ENCODE assay signal across 31 cellular contexts in the genomic region with DNA sequence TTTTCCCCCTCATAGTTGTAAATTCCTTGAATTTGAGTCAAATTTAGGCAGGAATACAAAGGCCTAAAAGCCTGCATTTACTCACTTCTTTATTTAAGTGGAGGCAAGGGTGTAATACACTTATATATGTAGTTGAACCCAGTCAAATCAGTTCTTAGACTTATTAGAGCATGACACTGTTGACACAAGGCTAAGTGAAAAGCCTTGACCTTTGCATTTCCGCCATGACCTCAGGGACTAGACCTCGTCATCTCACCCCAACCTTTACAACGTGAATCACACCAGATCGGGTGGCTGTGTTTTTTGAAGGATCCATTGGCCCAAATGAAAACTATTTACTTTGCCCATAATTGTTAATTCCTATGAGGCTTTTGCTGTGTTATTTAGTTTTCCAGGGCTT.
A peak's percentile ranks its signal among the peaks of the same experiment; 100 is the strongest.
DNase-seq lines count a peak whose midpoint lies in the region; ATAC-seq, FAIRE-seq and TF ChIP-seq lines count a peak whose summit lies in the region.
"Had no signal": no experiment of that assay in that cellular context is flagged by ENCODE, and none has a peak within 500 bp of the region (broad histone marks: within the 10 kb centered on the region; RNA-seq: fewer than 3 reads in every experiment).

No MANE protein-coding gene starts in this region.

- H3K27me3 ChIP-seq in dorsolateral prefrontal cortex (no peaks in the 10 kb centered on the region), pancreas (no peaks in the 10 kb centered on the region)
- H3K27me3 ChIP-seq: BLaER1 treated with 17β-estradiol and CSF1 and Interleukin-3, amounts not matched to agents 10 nM and 100 nM had no signal

- H3K9me3 ChIP-seq in pancreas, result no peaks in the 10 kb centered on the region

- peak overlapping the region; percentile 5 to 37 (median 18) for H3K27ac Mint-ChIP-seq in nephron
- H3K27ac Mint-ChIP-seq: CD4-positive, alpha-beta memory T cell had no signal

- no peaks in the 10 kb centered on the region for H3K4me1 ChIP-seq in pancreas

- intact Hi-C loops in dorsolateral prefrontal cortex (cut with DNase I), result no loop called here
- intact Hi-C loops in left cardiac atrium (cut with DNase I), result no loop called here
- intact Hi-C loops in pancreas (cut with DNase I), result no loop called here

- H3K36me3 Mint-ChIP-seq in nephron (ENCODE audit: low read depth), result peaks cover 20% of the 10 kb centered on the region
- H3K36me3 Mint-ChIP-seq: CD4-positive, alpha-beta memory T cell had no signal

- no peak overlapping the region for H3K4me3 Mint-ChIP-seq in nephron
- H3K4me3 Mint-ChIP-seq: CD4-positive, alpha-beta memory T cell had no signal

- H3K9me3 Mint-ChIP-seq in nephron, result peaks cover 5% of the 10 kb centered on the region
- H3K9me3 Mint-ChIP-seq: H9 had no signal

- peak; percentile 15 for DNase-seq in NCI-H69 (lab: John Stamatoyannopoulos, UW)
- no peak for DNase-seq in dorsolateral prefrontal cortex
- DNase-seq in left cardiac atrium, result no peak
- DNase-seq in pancreas, result no peak
- no peak for DNase-seq in GF-D8 (lab: John Stamatoyannopoulos, UW)
- DNase-seq in AG08396 (ENCODE audit: low spot score), result no peak
- DNase-seq: CD4-positive, alpha-beta memory T cell; COR-L47; DMS79; EL; GDM1; GM23248; H9; IMR-90; MM.1S; NCI-H1417; NCI-H187; NCI-H2081 treated with DMSO at 0.1 percent for 48 hours; NCI-H2171 treated with DMSO at 0.1 percent for 48 hours; NCI-H345; NCI-H524 treated with DMSO at 0.1 percent for 48 hours; NCI-H82; NK-92 treated with Interleukin-12 subunit alpha and Interleukin-12 subunit beta, amount 100 ng/mL, for 24 hours; SHP77 treated with DMSO at 0.1 percent for 48 hours had no signal

- no peak for TF ChIP-seq CTCF in dorsolateral prefrontal cortex (IDR thresholded peaks at IDR 0.05 in 54 of 56, conservative IDR thresholded peaks at IDR 0.05 in 2 of 56; ENCODE audit: low read depth in 1 of 56, partially characterized antibody in 56 of 56)
- no peak for TF ChIP-seq CTCF in nephron (IDR thresholded peaks at IDR 0.05; ENCODE audit: unreplicated experiment in 3 of 3)
- no peak for TF ChIP-seq CTCF in pancreas (IDR thresholded peaks at IDR 0.05)

- peak; percentile 37 for ATAC-seq in GM18868 (IDR thresholded peaks at IDR 0.05; ENCODE audit: unreplicated experiment)
- no peak for ATAC-seq in left cardiac atrium
- ATAC-seq in pancreas, result no peak
- ATAC-seq: Panc1 had no signal

- peak overlapping the region in 31 of 59 donors; percentile 1 to 78 (median 43) for H3K27ac ChIP-seq in dorsolateral prefrontal cortex
- H3K27ac ChIP-seq in pancreas, result no peak overlapping the region
- H3K27ac ChIP-seq: BLaER1 treated with 17β-estradiol and CSF1 and Interleukin-3, amounts not matched to agents 10 nM and 100 nM; GM23248; KMS-11; SK-N-MC had no signal

- 48 to 58% methylated on average over 4 of the region's 4 CpGs for WGBS in pancreas, 2 donors

- H3K4me3 ChIP-seq in dorsolateral prefrontal cortex (no peak overlapping the region), pancreas (no peak overlapping the region)
- H3K4me3 ChIP-seq: BLaER1 treated with 17β-estradiol and CSF1 and Interleukin-3, amounts not matched to agents 10 nM and 100 nM; GM23248; SK-N-MC had no signal

- peaks cover 23% of the 10 kb centered on the region for H3K4me1 Mint-ChIP-seq in nephron
- H3K4me1 Mint-ChIP-seq: CD4-positive, alpha-beta memory T cell had no signal

- H3K27me3 Mint-ChIP-seq in nephron (ENCODE audit: low read depth), result no peaks in the 10 kb centered on the region
- H3K27me3 Mint-ChIP-seq: CD4-positive, alpha-beta memory T cell had no signal

- FAIRE-seq in pancreas (lab: Jason Lieb, UNC), result no peak
- FAIRE-seq: HTR-8/SVneo had no signal

- H3K36me3 ChIP-seq in pancreas, result no peaks in the 10 kb centered on the region

Comparison
In these comparisons a context has a peak if more than half of its experiments do, and no peak if none do; other contexts are left out.
1. H3K27ac ChIP-seq: peak in dorsolateral prefrontal cortex (31 of 59); none in pancreas (0 of 4).